In genomic region chr13:113245858-113246791, GRCh38 we compare ENCODE assay signal across 13 cellular contexts. TPM values are rescaled to one million over a fixed set of nuclear protein-coding genes. Genes with fewer than 3 reads are reported as not detected.
DNase-seq lines count a peak whose midpoint lies in the region; ATAC-seq, FAIRE-seq and TF ChIP-seq lines count a peak whose summit lies in the region.
"Had no signal": no experiment of that assay in that cellular context is flagged by ENCODE, and none has a peak within 500 bp of the region (broad histone marks: within the 10 kb centered on the region; RNA-seq: fewer than 3 reads in every experiment).

No MANE protein-coding gene starts in this region.

- H3K79me2 ChIP-seq in keratinocyte (ENCODE audit: control insufficient read depth, insufficient read depth, low read length), result no peaks in the 10 kb centered on the region

- H3K4me3 Mint-ChIP-seq in MCF 10A (ENCODE audit: unreplicated experiment), result no peak overlapping the region
- H3K4me3 Mint-ChIP-seq: activated B cell treated with CpG ODN at 0.5 μM for 24 hours had no signal

- 69% methylated on average over 10 of the region's 10 CpGs for WGBS in upper lobe of left lung, 2 donors
- WGBS in gastroesophageal sphincter (ENCODE audit: low coverage in 1 of 2), 2 donors, result 79 to 91% methylated on average over 8 to 10 of the region's 10 CpGs

- intact Hi-C loops in MCF 10A (cut with micrococcal nuclease) (no loop called here), breast epithelium (cut with DNase I; ENCODE audit: low total_unique reads) (no loop called here)

- no peak overlapping the region for H3K4me2 ChIP-seq in keratinocyte (ENCODE audit: control insufficient read depth, extremely low read depth, insufficient read depth, low read depth, low read length)

- no TSS peak for BruUV-seq in MCF 10A (replicated peaks; lab: Mats Ljungman, UMichigan)

- H3K4me1 Mint-ChIP-seq in MCF 10A (ENCODE audit: insufficient read depth, unreplicated experiment), result no peaks in the 10 kb centered on the region
- H3K4me1 Mint-ChIP-seq: activated B cell treated with CpG ODN at 0.5 μM for 24 hours had no signal

- H3K27ac ChIP-seq in breast epithelium (no peak overlapping the region), WERI-Rb-1 (no peak overlapping the region), keratinocyte (ENCODE audit: control insufficient read depth, insufficient read depth, low read length) (no peak overlapping the region), upper lobe of left lung (no peak overlapping the region), gastroesophageal sphincter (no peak overlapping the region)
- H3K27ac ChIP-seq: neutrophil, RWPE1 had no signal

- CTCF ChIA-PET in MCF 10A (lab: Yijun Ruan, JAX), result no interaction called here

- DNase-seq in MCF 10A (ENCODE audit: unreplicated experiment) (peak; percentile 5), breast epithelium (ENCODE audit: low spot score in 2 of 2) (no peak), WERI-Rb-1 (peak; percentile 60), keratinocyte (ENCODE audit: low read depth, low spot score) (no peak), upper lobe of left lung (peak in 1 of 2 donors; percentile 71), SKM-1 treated with dmso at 0.1 percent for 144 hours (lab: John Stamatoyannopoulos, UW; ENCODE audit: unreplicated experiment) (no peak), NCI-H1105 (lab: John Stamatoyannopoulos, UW) (no peak)
- DNase-seq: activated B cell treated with CpG ODN at 0.5 μM for 24 hours; cortex of kidney; stimulated activated CD4-positive, alpha-beta T cell treated with anti-CD3 and anti-CD28 coated beads, Interleukin-2, amount 100 ng/mL, for 48 hours had no signal

- TF ChIP-seq CTCF in MCF 10A (IDR thresholded peaks at IDR 0.05; ENCODE audit: unreplicated experiment), result no peak
- TF ChIP-seq CTCF in breast epithelium (IDR thresholded peaks at IDR 0.05), result peak in 1 of 3 donors; percentile 15
- TF ChIP-seq CTCF in WERI-Rb-1 (IDR thresholded peaks at IDR 0.05; ENCODE audit: low read depth, low read length), result peak; percentile 79
- TF ChIP-seq CTCF in keratinocyte (optimal IDR thresholded peaks at IDR 0.05 in 1 of 3, IDR thresholded peaks at IDR 0.05 in 1 of 3, conservative IDR thresholded peaks at IDR 0.05 in 1 of 3; ENCODE audit: extremely low read depth in 1 of 3, insufficient read depth in 2 of 3, low read length in 3 of 3), result peak; percentile 30 to 38 (median 38)
- TF ChIP-seq CTCF in upper lobe of left lung (IDR thresholded peaks at IDR 0.05), result peak in 4 of 6 experiments; percentile 20 to 51 (median 35)
- no peak for TF ChIP-seq CTCF in gastroesophageal sphincter (IDR thresholded peaks at IDR 0.05)

- H3K4me3 ChIP-seq in breast epithelium, result no peak overlapping the region
- no peak overlapping the region for H3K4me3 ChIP-seq in WERI-Rb-1 (ENCODE audit: low read depth, low read length)
- H3K4me3 ChIP-seq in keratinocyte (ENCODE audit: control insufficient read depth in 2 of 3, extremely low read depth in 1 of 3, insufficient read depth in 2 of 3, low read depth in 1 of 3, low read length in 3 of 3), result no peak overlapping the region
- no peak overlapping the region for H3K4me3 ChIP-seq in upper lobe of left lung
- H3K4me3 ChIP-seq in gastroesophageal sphincter, result no peak overlapping the region

- no peaks in the 10 kb centered on the region for H3K27me3 ChIP-seq in breast epithelium
- no peaks in the 10 kb centered on the region for H3K27me3 ChIP-seq in WERI-Rb-1 (ENCODE audit: insufficient read depth, low read depth, severe bottlenecking)
- H3K27me3 ChIP-seq in keratinocyte (ENCODE audit: control insufficient read depth, extremely low read depth, insufficient read depth, low read length), result no peaks in the 10 kb centered on the region
- H3K27me3 ChIP-seq in upper lobe of left lung, result no peaks in the 10 kb centered on the region
- H3K27me3 ChIP-seq in gastroesophageal sphincter, result no peaks in the 10 kb centered on the region
- H3K27me3 ChIP-seq: neutrophil had no signal

- H4K20me1 ChIP-seq in keratinocyte (ENCODE audit: control insufficient read depth, extremely low read depth, insufficient read depth, low read length), result no peaks in the 10 kb centered on the region

- H3K9me3 Mint-ChIP-seq in MCF 10A (ENCODE audit: unreplicated experiment), result no peaks in the 10 kb centered on the region
- H3K9me3 Mint-ChIP-seq: activated B cell treated with CpG ODN at 0.5 μM for 24 hours had no signal

- H3K36me3 Mint-ChIP-seq in MCF 10A (ENCODE audit: insufficient read depth, unreplicated experiment), result peaks cover 93% of the 10 kb centered on the region

- H3K9ac ChIP-seq in keratinocyte (ENCODE audit: control insufficient read depth, extremely low read depth, insufficient read depth, low read length), result no peak overlapping the region

- peaks cover 14% of the 10 kb centered on the region for H3K36me3 ChIP-seq in breast epithelium
- peaks cover 71% of the 10 kb centered on the region for H3K36me3 ChIP-seq in WERI-Rb-1
- H3K36me3 ChIP-seq in keratinocyte (ENCODE audit: control insufficient read depth in 2 of 2, extremely low read depth in 1 of 2, insufficient read depth in 2 of 2, low read length in 2 of 2), result peaks cover 43 to 62% of the 10 kb centered on the region in 2 experiments
- H3K36me3 ChIP-seq in upper lobe of left lung, result peaks cover 23 to 98% (median 74%) of the 10 kb centered on the region in 4 donors
- peaks cover 7 to 100% of the 10 kb centered on the region in 2 donors for H3K36me3 ChIP-seq in gastroesophageal sphincter

- FAIRE-seq in keratinocyte (lab: Jason Lieb, UNC), result no peak

- no peaks in the 10 kb centered on the region for H3K27me3 Mint-ChIP-seq in MCF 10A (ENCODE audit: insufficient read depth, unreplicated experiment)
- H3K27me3 Mint-ChIP-seq: activated B cell treated with CpG ODN at 0.5 μM for 24 hours had no signal

- no peaks in the 10 kb centered on the region for H3K9me3 ChIP-seq in breast epithelium
- no peaks in the 10 kb centered on the region for H3K9me3 ChIP-seq in WERI-Rb-1 (ENCODE audit: severe bottlenecking)
- no peaks in the 10 kb centered on the region for H3K9me3 ChIP-seq in keratinocyte (ENCODE audit: control insufficient read depth, low read depth, low read length)
- H3K9me3 ChIP-seq in upper lobe of left lung, result no peaks in the 10 kb centered on the region
- no peaks in the 10 kb centered on the region for H3K9me3 ChIP-seq in gastroesophageal sphincter
- H3K9me3 ChIP-seq: neutrophil had no signal

- no peak overlapping the region for H3K27ac Mint-ChIP-seq in MCF 10A (ENCODE audit: low read depth, unreplicated experiment)
- H3K27ac Mint-ChIP-seq: activated B cell treated with CpG ODN at 0.5 μM for 24 hours had no signal

- peak in 1 of 4 donors; percentile 42 for TF ChIP-seq EP300 in upper lobe of left lung (IDR thresholded peaks at IDR 0.05)
- no peak for TF ChIP-seq EP300 in gastroesophageal sphincter (IDR thresholded peaks at IDR 0.05)

- H3K4me1 ChIP-seq in breast epithelium, result no peaks in the 10 kb centered on the region
- no peaks in the 10 kb centered on the region for H3K4me1 ChIP-seq in keratinocyte (ENCODE audit: control insufficient read depth, extremely low read depth, insufficient read depth, low read length)
- H3K4me1 ChIP-seq in upper lobe of left lung, result no peaks in the 10 kb centered on the region
- H3K4me1 ChIP-seq in gastroesophageal sphincter, result no peaks in the 10 kb centered on the region

- TF ChIP-seq POLR2A in breast epithelium (IDR thresholded peaks at IDR 0.05) (no peak), upper lobe of left lung (IDR thresholded peaks at IDR 0.05) (no peak), gastroesophageal sphincter (IDR thresholded peaks at IDR 0.05) (no peak)

- dilution Hi-C loops in keratinocyte (cut with MboI; ENCODE audit: extremely low pct_ligation_motif_present, low sequenced_read_pairs), result no loop called here

- ATAC-seq in upper lobe of left lung (ENCODE audit: low FRiP score in 2 of 2) (peak; percentile 32 to 85), gastroesophageal sphincter (no peak)

- H3K9me1 ChIP-seq in keratinocyte (ENCODE audit: control insufficient read depth, extremely low read depth, insufficient read depth, low read length), result no peaks in the 10 kb centered on the region

- POLR2A ChIA-PET in MCF 10A (lab: Yijun Ruan, JAX), result no interaction called here

- no peak overlapping the region for H2AFZ ChIP-seq in keratinocyte (ENCODE audit: control insufficient read depth, low read length)

RNA-seq across cellular contexts. Expression of gene CUL4A, which starts 36.7 kb away (rescaled TPM):
- total RNA-seq in MCF 10A (2022), result 74.7 and 85.9 TPM in 2 replicates
- 100 to 1,000 TPM; 108 to 145 (median 142) TPM for total RNA-seq in breast epithelium
- 35.8 to 69.3 TPM (median 57.3 TPM) in 3 replicates for polyA plus RNA-seq in keratinocyte
- polyA plus RNA-seq in keratinocyte (2011; ENCODE audit: low read depth), result 41.4 TPM
- 44.8 and 50.9 TPM in 2 replicates for polyA plus RNA-seq in keratinocyte (2011; cell fraction: cytosol; rRNA removed)
- 77.3 and 80.6 TPM in 2 replicates for polyA plus RNA-seq in keratinocyte (2011; cell fraction: nucleus; rRNA removed)
- polyA plus RNA-seq in keratinocyte (2012; ENCODE audit: low replicate concordance), result 45.1 and 62.0 TPM in 2 replicates
- polyA minus RNA-seq in keratinocyte, result 41.4 to 53.7 TPM (median 51.3 TPM) in 3 replicates
- 27.0 TPM for polyA minus RNA-seq in keratinocyte (2011; cell fraction: cytosol; rRNA and poly(A)+ RNA removed)
- 31.8 and 57.9 TPM in 2 replicates for polyA minus RNA-seq in keratinocyte (2011; cell fraction: nucleus; rRNA and poly(A)+ RNA removed)
- total RNA-seq in upper lobe of left lung, result 100 to 1,000 TPM in 4 of 6 donors, 10 to 100 TPM in 2; 54.4 to 346 (median 129) TPM
- 100 to 1,000 TPM; 104 to 144 (median 107) TPM for total RNA-seq in gastroesophageal sphincter

RNA-seq across cellular contexts. Expression of gene PCID2, which starts 37.7 kb away (rescaled TPM):
- 60.7 and 63.4 TPM in 2 replicates for total RNA-seq in MCF 10A (2022)
- 10 to 100 TPM; 50.2 to 79.2 (median 76.7) TPM for total RNA-seq in breast epithelium
- 52.7 to 76.5 TPM (median 64.8 TPM) in 3 replicates for polyA plus RNA-seq in keratinocyte
- 21.2 TPM for polyA plus RNA-seq in keratinocyte (2011; ENCODE audit: low read depth)
- 29.7 and 49.2 TPM in 2 replicates for polyA plus RNA-seq in keratinocyte (2011; cell fraction: cytosol; rRNA removed)
- 87.9 and 106 TPM in 2 replicates for polyA plus RNA-seq in keratinocyte (2011; cell fraction: nucleus; rRNA removed)
- 31.4 and 32.0 TPM in 2 replicates for polyA plus RNA-seq in keratinocyte (2012; ENCODE audit: low replicate concordance)
- polyA minus RNA-seq in keratinocyte, result 18.6 to 45.0 TPM (median 39.5 TPM) in 3 replicates
- polyA minus RNA-seq in keratinocyte (2011; cell fraction: cytosol; rRNA and poly(A)+ RNA removed), result 15.5 TPM
- 30.6 and 42.4 TPM in 2 replicates for polyA minus RNA-seq in keratinocyte (2011; cell fraction: nucleus; rRNA and poly(A)+ RNA removed)
- total RNA-seq in upper lobe of left lung, result 10 to 100 TPM; 30.7 to 62.5 (median 37.1) TPM
- total RNA-seq in gastroesophageal sphincter, result 10 to 100 TPM; 43.7 to 76.0 (median 48.8) TPM

RNA-seq across cellular contexts. Expression of gene LAMP1, which starts 50.9 kb away (rescaled TPM):
- total RNA-seq in MCF 10A (2022) (141 and 150 TPM in 2 replicates), breast epithelium (100 to 1,000 TPM in 1 of 3 donors, 10 to 100 TPM in 2; 96.7 to 167 (median 99.1) TPM), upper lobe of left lung (100 to 1,000 TPM in 5 of 6 donors, 10 to 100 TPM in 1; 80.7 to 394 (median 236) TPM), gastroesophageal sphincter (100 to 1,000 TPM in 3 of 4 donors, 10 to 100 TPM in 1; 97.9 to 151 (median 128) TPM)
- polyA plus RNA-seq in keratinocyte, result 202 to 251 TPM (median 232 TPM) in 3 replicates
- polyA plus RNA-seq in keratinocyte (2011; ENCODE audit: low read depth), result 126 TPM
- polyA plus RNA-seq in keratinocyte (2011; cell fraction: cytosol; rRNA removed), result 129 and 132 TPM in 2 replicates
- polyA plus RNA-seq in keratinocyte (2011; cell fraction: nucleus; rRNA removed), result 514 and 524 TPM in 2 replicates
- polyA plus RNA-seq in keratinocyte (2012; ENCODE audit: low replicate concordance), result 268 and 311 TPM in 2 replicates
- polyA minus RNA-seq in keratinocyte, result 111 to 194 TPM (median 170 TPM) in 3 replicates
- 175 TPM for polyA minus RNA-seq in keratinocyte (2011; cell fraction: cytosol; rRNA and poly(A)+ RNA removed)
- 272 and 353 TPM in 2 replicates for polyA minus RNA-seq in keratinocyte (2011; cell fraction: nucleus; rRNA and poly(A)+ RNA removed)

Comparison
In these comparisons a context has a peak if more than half of its experiments do, and no peak if none do; other contexts are left out.
1. DNase-seq: peak in MCF 10A (single experiment) and WERI-Rb-1 (single experiment); none in breast epithelium (0 of 2), keratinocyte (single experiment), SKM-1 treated with dmso at 0.1 percent for 144 hours (single experiment) and NCI-H1105 (single experiment).
2. CTCF ChIP-seq: peak in WERI-Rb-1 (single experiment), keratinocyte (3 of 3) and upper lobe of left lung (4 of 6); none in MCF 10A (single experiment) and gastroesophageal sphincter (0 of 4).